In genomic region chr10:63673246-63673645, GRCh38 we compare ENCODE assay signal across 12 cellular contexts.
"Had no signal": no experiment of that assay in that cellular context is flagged by ENCODE, and none has a peak within 500 bp of the region (broad histone marks: within the 10 kb centered on the region; RNA-seq: fewer than 3 reads in every experiment).

No MANE protein-coding gene starts in this region.

- DNase-seq: activated CD4-positive, alpha-beta T cell treated with anti-CD3 and anti-CD28 coated beads for 4 hours; activated CD8-positive, alpha-beta memory T cell treated with anti-CD3 and anti-CD28 coated beads, Interleukin-2, amount 50 U/mL, for 48 hours; activated CD8-positive, alpha-beta T cell treated with anti-CD3 and anti-CD28 coated beads, Interleukin-2, amount 10 ng/mL, durations not matched to agents 7 days and 5 days; aorta; caudate nucleus; effector CD4-positive, alpha-beta T cell; ovary; WERI-Rb-1 had no signal

- H3K27me3 ChIP-seq: ovary, vagina had no signal

- H3K4me3 Mint-ChIP-seq: activated CD8-positive, alpha-beta T cell treated with anti-CD3 and anti-CD28 coated beads, Interleukin-2, amount 10 ng/mL, durations not matched to agents 7 days and 5 days; neural crest cell had no signal

- ATAC-seq: activated CD8-positive, alpha-beta T cell treated with anti-CD3 and anti-CD28 coated beads, Interleukin-2, amount 10 ng/mL, durations not matched to agents 7 days and 5 days; left lobe of liver had no signal

- H3K27ac Mint-ChIP-seq: activated CD8-positive, alpha-beta T cell treated with anti-CD3 and anti-CD28 coated beads, Interleukin-2, amount 10 ng/mL, durations not matched to agents 7 days and 5 days had no signal

- H3K36me3 ChIP-seq: ovary, vagina, WERI-Rb-1 had no signal

- H3K9me3 Mint-ChIP-seq: neural crest cell had no signal

- H3K9me3 ChIP-seq: ovary, vagina had no signal

- H3K27ac ChIP-seq: ovary, vagina, WERI-Rb-1 had no signal

- H3K4me3 ChIP-seq: coronary artery, ovary, vagina had no signal
